11 cellular contexts compared by ENCODE assay signal in genomic region chr3:59262076-59262498, GRCh38.
DNase-seq lines count a peak whose midpoint lies in the region; ATAC-seq, FAIRE-seq and TF ChIP-seq lines count a peak whose summit lies in the region.
"Had no signal": no experiment of that assay in that cellular context is flagged by ENCODE, and none has a peak within 500 bp of the region (broad histone marks: within the 10 kb centered on the region; RNA-seq: fewer than 3 reads in every experiment).

No MANE protein-coding gene starts in this region.

- H3K27ac Mint-ChIP-seq in progenitor cell of endocrine pancreas = no peak overlapping the region

- WGBS in sigmoid colon, 2 donors = 49 to 78% methylated on average over 2 of the region's 2 CpGs
- 66 to 77% methylated on average over 2 of the region's 2 CpGs for WGBS in pancreas, 2 donors

- H3K27ac ChIP-seq in sigmoid colon = no peak overlapping the region
- H3K27ac ChIP-seq in pancreas = no peak overlapping the region

- TF ChIP-seq EP300 in sigmoid colon (IDR thresholded peaks at IDR 0.05) = no peak

- H3K9me3 Mint-ChIP-seq in progenitor cell of endocrine pancreas (ENCODE audit: low read depth) = peaks cover 6% of the 10 kb centered on the region

- peaks cover 6% of the 10 kb centered on the region for H3K4me1 Mint-ChIP-seq in progenitor cell of endocrine pancreas (ENCODE audit: low read depth)

- H3K36me3 Mint-ChIP-seq in progenitor cell of endocrine pancreas (ENCODE audit: insufficient read depth) = no peaks in the 10 kb centered on the region

- DNase-seq in GM12864 (ENCODE audit: low read depth) (peak; percentile 33), sigmoid colon (no peak), NCI-H82 treated with DMSO at 0.1 percent for 48 hours (lab: John Stamatoyannopoulos, UW; ENCODE audit: unreplicated experiment) (no peak), pancreas (no peak), progenitor cell of endocrine pancreas (ENCODE audit: low spot score, unreplicated experiment) (no peak)
- DNase-seq: NCI-H1694 treated with DMSO at 0.1 percent for 48 hours, SIG-M5 had no signal

- H3K4me3 Mint-ChIP-seq in progenitor cell of endocrine pancreas (ENCODE audit: low read depth) = no peak overlapping the region

- TF ChIP-seq POLR2A in sigmoid colon (IDR thresholded peaks at IDR 0.05) = no peak

- H3K27me3 Mint-ChIP-seq in progenitor cell of endocrine pancreas = no peaks in the 10 kb centered on the region

- H3K27me3 ChIP-seq in sigmoid colon = no peaks in the 10 kb centered on the region
- H3K27me3 ChIP-seq in pancreas = no peaks in the 10 kb centered on the region

- H3K4me1 ChIP-seq in sigmoid colon = no peaks in the 10 kb centered on the region
- H3K4me1 ChIP-seq in pancreas = no peaks in the 10 kb centered on the region

- H3K36me3 ChIP-seq in sigmoid colon (no peaks in the 10 kb centered on the region), pancreas (no peaks in the 10 kb centered on the region)

- no peak for FAIRE-seq in pancreas (lab: Jason Lieb, UNC)
- FAIRE-seq: G401.6 had no signal

- ATAC-seq in GM19328 (IDR thresholded peaks at IDR 0.05; ENCODE audit: unreplicated experiment) (peak; percentile 76), HG02763 (IDR thresholded peaks at IDR 0.05; ENCODE audit: unreplicated experiment) (peak; percentile 91), HG03460 (IDR thresholded peaks at IDR 0.05; ENCODE audit: unreplicated experiment) (peak; percentile 92), pancreas (no peak)

- H3K4me3 ChIP-seq in GM12864 (ENCODE audit: low read depth, low read length) (no peak overlapping the region), sigmoid colon (no peak overlapping the region), pancreas (no peak overlapping the region)

- intact Hi-C loops in sigmoid colon (cut with DNase I) (no loop called here), pancreas (cut with DNase I) (no loop called here)

- H3K9me3 ChIP-seq in sigmoid colon = no peaks in the 10 kb centered on the region
- H3K9me3 ChIP-seq in pancreas = no peaks in the 10 kb centered on the region

- TF ChIP-seq CTCF in GM12864 (IDR thresholded peaks at IDR 0.05; ENCODE audit: low read depth, low read length, missing control alignments) (no peak), sigmoid colon (IDR thresholded peaks at IDR 0.05) (no peak), pancreas (IDR thresholded peaks at IDR 0.05) (no peak), progenitor cell of endocrine pancreas (IDR thresholded peaks at IDR 0.05; ENCODE audit: unreplicated experiment) (no peak)

Comparison
In these comparisons a context has a peak if more than half of its experiments do, and no peak if none do; other contexts are left out.
1. ATAC-seq: peak in GM19328 (single experiment), HG02763 (single experiment) and HG03460 (single experiment); none in pancreas (0 of 4).